Comparison of ENCODE assay signal across 1 cellular context in the genomic region with DNA sequence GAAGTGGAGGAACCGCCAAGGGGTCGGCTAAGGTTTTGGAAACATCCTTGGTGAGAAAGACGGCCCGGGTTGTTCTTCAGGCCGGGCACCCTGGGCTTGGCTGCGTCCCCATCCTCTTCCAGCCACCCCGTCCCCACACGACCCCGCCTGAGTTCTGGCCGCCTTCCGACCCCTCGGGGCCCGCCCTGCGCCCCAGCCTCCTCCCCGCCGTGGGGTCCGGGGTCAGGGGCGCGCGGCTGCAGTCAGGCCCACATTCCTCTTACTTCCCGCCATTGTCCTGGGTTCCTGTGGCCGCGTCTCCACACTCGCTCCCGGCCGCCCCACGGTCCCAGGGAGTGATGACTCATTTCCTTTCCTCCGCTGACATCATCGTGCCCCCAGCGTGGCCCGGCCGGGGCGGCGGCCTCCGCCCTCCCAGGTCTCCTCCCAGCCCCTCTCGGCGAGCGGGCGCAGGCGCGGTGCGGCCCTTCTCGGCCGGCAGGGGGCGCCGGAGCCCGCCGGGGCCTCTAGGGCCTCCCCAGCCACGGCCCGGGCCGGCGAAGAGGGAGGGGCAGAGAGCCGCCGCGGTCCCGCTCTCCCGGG.
TF ChIP-seq lines count a peak whose summit lies in the region.

No MANE protein-coding gene starts in this region.

TF ChIP-seq in HepG2, 621 proteins besides CTCF, POLR2A, EP300 and RAD21 (continued from another document and continues in another):
- TF ChIP-seq, protein P1, sequence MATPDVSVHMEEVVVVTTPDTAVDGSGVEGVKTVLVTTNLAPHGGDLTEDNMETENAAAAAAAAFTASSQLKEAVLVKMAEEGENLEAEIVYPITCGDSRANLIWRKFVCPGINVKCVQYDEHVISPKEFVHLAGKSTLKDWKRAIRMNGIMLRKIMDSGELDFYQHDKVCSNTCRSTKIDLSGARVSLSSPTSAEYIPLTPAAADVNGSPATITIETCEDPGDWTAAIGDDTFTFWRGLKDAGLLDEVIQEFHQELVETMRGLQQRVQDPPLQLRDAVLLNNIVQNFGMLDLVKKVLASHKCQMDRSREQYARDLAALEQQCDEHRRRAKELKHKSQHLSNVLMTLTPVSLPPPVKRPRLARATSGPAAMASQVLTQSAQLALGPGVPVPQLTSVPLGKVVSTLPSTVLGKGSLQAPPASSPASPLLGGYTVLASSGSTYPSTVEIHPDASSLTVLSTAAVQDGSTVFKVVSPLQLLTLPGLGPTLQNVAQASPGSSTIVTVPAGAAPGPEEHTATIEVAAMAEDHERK (CRISPR knock-in tag; IDR thresholded peaks at IDR 0.05; ENCODE audit: low read depth): no peak
- TF ChIP-seq ZNF713 (CRISPR knock-in tag; IDR thresholded peaks at IDR 0.05) (no peak), ZNF615 (CRISPR knock-in tag; IDR thresholded peaks at IDR 0.05; ENCODE audit: borderline replicate concordance) (no peak), BORCS8-MEF2B (CRISPR knock-in tag; IDR thresholded peaks at IDR 0.05) (peak; percentile 31; the same call in 1 of the 2 replicates), HOXD1 (CRISPR knock-in tag; IDR thresholded peaks at IDR 0.05) (no peak), ATF7 (IDR thresholded peaks at IDR 0.05) (peak; percentile 70), ATF7 (CRISPR knock-in tag; IDR thresholded peaks at IDR 0.05) (peak; percentile 96), ATRX (CRISPR knock-in tag; IDR thresholded peaks at IDR 0.05; ENCODE audit: borderline replicate concordance) (no peak), ZNF841 (CRISPR knock-in tag; IDR thresholded peaks at IDR 0.05; ENCODE audit: borderline replicate concordance) (no peak), GATAD2A (CRISPR knock-in tag; IDR thresholded peaks at IDR 0.05) (peak; percentile 55), NFE2 (CRISPR knock-in tag; IDR thresholded peaks at IDR 0.05) (no peak), POLR2G (IDR thresholded peaks at IDR 0.05; ENCODE audit: low read depth, low read length) (peak; percentile 89), ZNF441 (CRISPR knock-in tag; IDR thresholded peaks at IDR 0.05; ENCODE audit: borderline replicate concordance) (no peak), ZNF674 (CRISPR knock-in tag; IDR thresholded peaks at IDR 0.05; ENCODE audit: low read depth) (no peak), ZNF572 (CRISPR knock-in tag; IDR thresholded peaks at IDR 0.05) (no peak), TBX3 (IDR thresholded peaks at IDR 0.05; ENCODE audit: borderline replicate concordance) (no peak), GATAD1 (CRISPR knock-in tag; IDR thresholded peaks at IDR 0.05) (peak; percentile 58), NKX3-1 (CRISPR knock-in tag; IDR thresholded peaks at IDR 0.05) (no peak), NFRKB (IDR thresholded peaks at IDR 0.05) (no peak), ZFY (CRISPR knock-in tag; IDR thresholded peaks at IDR 0.05) (peak; percentile 77), HMGA1 (CRISPR knock-in tag; conservative IDR thresholded peaks at IDR 0.05) (no peak), SALL2 (CRISPR knock-in tag; IDR thresholded peaks at IDR 0.05) (no peak), ZNF230 (CRISPR knock-in tag; IDR thresholded peaks at IDR 0.05) (no peak), FOXK1 (CRISPR knock-in tag; IDR thresholded peaks at IDR 0.05; ENCODE audit: borderline replicate concordance, low read depth) (no peak), ARNTL (CRISPR knock-in tag; IDR thresholded peaks at IDR 0.05) (no peak; the same call in 1 of the 2 replicates), REPIN1 (CRISPR knock-in tag; IDR thresholded peaks at IDR 0.05; ENCODE audit: borderline replicate concordance, low read depth) (no peak)
- TF ChIP-seq, protein P2, sequence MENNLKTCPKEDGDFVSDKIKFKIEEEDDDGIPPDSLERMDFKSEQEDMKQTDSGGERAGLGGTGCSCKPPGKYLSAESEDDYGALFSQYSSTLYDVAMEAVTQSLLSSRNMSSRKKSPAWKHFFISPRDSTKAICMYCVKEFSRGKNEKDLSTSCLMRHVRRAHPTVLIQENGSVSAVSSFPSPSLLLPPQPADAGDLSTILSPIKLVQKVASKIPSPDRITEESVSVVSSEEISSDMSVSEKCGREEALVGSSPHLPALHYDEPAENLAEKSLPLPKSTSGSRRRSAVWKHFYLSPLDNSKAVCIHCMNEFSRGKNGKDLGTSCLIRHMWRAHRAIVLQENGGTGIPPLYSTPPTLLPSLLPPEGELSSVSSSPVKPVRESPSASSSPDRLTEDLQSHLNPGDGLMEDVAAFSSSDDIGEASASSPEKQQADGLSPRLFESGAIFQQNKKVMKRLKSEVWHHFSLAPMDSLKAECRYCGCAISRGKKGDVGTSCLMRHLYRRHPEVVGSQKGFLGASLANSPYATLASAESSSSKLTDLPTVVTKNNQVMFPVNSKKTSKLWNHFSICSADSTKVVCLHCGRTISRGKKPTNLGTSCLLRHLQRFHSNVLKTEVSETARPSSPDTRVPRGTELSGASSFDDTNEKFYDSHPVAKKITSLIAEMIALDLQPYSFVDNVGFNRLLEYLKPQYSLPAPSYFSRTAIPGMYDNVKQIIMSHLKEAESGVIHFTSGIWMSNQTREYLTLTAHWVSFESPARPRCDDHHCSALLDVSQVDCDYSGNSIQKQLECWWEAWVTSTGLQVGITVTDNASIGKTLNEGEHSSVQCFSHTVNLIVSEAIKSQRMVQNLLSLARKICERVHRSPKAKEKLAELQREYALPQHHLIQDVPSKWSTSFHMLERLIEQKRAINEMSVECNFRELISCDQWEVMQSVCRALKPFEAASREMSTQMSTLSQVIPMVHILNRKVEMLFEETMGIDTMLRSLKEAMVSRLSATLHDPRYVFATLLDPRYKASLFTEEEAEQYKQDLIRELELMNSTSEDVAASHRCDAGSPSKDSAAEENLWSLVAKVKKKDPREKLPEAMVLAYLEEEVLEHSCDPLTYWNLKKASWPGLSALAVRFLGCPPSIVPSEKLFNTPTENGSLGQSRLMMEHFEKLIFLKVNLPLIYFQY (CRISPR knock-in tag; IDR thresholded peaks at IDR 0.05; ENCODE audit: borderline replicate concordance): no peak
- TF ChIP-seq, protein P3, sequence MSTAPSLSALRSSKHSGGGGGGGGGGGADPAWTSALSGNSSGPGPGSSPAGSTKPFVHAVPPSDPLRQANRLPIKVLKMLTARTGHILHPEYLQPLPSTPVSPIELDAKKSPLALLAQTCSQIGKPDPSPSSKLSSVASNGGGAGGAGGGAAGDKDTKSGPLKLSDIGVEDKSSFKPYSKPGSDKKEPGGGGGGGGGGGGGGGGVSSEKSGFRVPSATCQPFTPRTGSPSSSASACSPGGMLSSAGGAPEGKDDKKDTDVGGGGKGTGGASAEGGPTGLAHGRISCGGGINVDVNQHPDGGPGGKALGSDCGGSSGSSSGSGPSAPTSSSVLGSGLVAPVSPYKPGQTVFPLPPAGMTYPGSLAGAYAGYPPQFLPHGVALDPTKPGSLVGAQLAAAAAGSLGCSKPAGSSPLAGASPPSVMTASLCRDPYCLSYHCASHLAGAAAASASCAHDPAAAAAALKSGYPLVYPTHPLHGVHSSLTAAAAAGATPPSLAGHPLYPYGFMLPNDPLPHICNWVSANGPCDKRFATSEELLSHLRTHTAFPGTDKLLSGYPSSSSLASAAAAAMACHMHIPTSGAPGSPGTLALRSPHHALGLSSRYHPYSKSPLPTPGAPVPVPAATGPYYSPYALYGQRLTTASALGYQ (CRISPR knock-in tag; IDR thresholded peaks at IDR 0.05): no peak
- TF ChIP-seq, protein P4, sequence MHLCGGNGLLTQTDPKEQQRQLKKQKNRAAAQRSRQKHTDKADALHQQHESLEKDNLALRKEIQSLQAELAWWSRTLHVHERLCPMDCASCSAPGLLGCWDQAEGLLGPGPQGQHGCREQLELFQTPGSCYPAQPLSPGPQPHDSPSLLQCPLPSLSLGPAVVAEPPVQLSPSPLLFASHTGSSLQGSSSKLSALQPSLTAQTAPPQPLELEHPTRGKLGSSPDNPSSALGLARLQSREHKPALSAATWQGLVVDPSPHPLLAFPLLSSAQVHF (CRISPR knock-in tag; IDR thresholded peaks at IDR 0.05): no peak
- TF ChIP-seq, protein P5, sequence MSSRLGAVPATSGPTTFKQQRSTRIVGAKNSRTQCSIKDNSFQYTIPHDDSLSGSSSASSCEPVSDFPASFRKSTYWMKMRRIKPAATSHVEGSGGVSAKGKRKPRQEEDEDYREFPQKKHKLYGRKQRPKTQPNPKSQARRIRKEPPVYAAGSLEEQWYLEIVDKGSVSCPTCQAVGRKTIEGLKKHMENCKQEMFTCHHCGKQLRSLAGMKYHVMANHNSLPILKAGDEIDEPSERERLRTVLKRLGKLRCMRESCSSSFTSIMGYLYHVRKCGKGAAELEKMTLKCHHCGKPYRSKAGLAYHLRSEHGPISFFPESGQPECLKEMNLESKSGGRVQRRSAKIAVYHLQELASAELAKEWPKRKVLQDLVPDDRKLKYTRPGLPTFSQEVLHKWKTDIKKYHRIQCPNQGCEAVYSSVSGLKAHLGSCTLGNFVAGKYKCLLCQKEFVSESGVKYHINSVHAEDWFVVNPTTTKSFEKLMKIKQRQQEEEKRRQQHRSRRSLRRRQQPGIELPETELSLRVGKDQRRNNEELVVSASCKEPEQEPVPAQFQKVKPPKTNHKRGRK (CRISPR knock-in tag; IDR thresholded peaks at IDR 0.05): no peak
- TF ChIP-seq, protein P6, sequence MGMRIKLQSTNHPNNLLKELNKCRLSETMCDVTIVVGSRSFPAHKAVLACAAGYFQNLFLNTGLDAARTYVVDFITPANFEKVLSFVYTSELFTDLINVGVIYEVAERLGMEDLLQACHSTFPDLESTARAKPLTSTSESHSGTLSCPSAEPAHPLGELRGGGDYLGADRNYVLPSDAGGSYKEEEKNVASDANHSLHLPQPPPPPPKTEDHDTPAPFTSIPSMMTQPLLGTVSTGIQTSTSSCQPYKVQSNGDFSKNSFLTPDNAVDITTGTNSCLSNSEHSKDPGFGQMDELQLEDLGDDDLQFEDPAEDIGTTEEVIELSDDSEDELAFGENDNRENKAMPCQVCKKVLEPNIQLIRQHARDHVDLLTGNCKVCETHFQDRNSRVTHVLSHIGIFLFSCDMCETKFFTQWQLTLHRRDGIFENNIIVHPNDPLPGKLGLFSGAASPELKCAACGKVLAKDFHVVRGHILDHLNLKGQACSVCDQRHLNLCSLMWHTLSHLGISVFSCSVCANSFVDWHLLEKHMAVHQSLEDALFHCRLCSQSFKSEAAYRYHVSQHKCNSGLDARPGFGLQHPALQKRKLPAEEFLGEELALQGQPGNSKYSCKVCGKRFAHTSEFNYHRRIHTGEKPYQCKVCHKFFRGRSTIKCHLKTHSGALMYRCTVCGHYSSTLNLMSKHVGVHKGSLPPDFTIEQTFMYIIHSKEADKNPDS (CRISPR knock-in tag; IDR thresholded peaks at IDR 0.05): no peak
- TF ChIP-seq, protein P7, sequence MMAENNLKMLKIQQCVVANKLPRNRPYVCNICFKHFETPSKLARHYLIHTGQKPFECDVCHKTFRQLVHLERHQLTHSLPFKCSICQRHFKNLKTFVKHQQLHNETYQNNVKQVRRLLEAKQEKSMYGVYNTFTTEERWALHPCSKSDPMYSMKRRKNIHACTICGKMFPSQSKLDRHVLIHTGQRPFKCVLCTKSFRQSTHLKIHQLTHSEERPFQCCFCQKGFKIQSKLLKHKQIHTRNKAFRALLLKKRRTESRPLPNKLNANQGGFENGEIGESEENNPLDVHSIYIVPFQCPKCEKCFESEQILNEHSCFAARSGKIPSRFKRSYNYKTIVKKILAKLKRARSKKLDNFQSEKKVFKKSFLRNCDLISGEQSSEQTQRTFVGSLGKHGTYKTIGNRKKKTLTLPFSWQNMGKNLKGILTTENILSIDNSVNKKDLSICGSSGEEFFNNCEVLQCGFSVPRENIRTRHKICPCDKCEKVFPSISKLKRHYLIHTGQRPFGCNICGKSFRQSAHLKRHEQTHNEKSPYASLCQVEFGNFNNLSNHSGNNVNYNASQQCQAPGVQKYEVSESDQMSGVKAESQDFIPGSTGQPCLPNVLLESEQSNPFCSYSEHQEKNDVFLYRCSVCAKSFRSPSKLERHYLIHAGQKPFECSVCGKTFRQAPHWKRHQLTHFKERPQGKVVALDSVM (CRISPR knock-in tag; IDR thresholded peaks at IDR 0.05): peak; percentile 88
- TF ChIP-seq, protein P8, sequence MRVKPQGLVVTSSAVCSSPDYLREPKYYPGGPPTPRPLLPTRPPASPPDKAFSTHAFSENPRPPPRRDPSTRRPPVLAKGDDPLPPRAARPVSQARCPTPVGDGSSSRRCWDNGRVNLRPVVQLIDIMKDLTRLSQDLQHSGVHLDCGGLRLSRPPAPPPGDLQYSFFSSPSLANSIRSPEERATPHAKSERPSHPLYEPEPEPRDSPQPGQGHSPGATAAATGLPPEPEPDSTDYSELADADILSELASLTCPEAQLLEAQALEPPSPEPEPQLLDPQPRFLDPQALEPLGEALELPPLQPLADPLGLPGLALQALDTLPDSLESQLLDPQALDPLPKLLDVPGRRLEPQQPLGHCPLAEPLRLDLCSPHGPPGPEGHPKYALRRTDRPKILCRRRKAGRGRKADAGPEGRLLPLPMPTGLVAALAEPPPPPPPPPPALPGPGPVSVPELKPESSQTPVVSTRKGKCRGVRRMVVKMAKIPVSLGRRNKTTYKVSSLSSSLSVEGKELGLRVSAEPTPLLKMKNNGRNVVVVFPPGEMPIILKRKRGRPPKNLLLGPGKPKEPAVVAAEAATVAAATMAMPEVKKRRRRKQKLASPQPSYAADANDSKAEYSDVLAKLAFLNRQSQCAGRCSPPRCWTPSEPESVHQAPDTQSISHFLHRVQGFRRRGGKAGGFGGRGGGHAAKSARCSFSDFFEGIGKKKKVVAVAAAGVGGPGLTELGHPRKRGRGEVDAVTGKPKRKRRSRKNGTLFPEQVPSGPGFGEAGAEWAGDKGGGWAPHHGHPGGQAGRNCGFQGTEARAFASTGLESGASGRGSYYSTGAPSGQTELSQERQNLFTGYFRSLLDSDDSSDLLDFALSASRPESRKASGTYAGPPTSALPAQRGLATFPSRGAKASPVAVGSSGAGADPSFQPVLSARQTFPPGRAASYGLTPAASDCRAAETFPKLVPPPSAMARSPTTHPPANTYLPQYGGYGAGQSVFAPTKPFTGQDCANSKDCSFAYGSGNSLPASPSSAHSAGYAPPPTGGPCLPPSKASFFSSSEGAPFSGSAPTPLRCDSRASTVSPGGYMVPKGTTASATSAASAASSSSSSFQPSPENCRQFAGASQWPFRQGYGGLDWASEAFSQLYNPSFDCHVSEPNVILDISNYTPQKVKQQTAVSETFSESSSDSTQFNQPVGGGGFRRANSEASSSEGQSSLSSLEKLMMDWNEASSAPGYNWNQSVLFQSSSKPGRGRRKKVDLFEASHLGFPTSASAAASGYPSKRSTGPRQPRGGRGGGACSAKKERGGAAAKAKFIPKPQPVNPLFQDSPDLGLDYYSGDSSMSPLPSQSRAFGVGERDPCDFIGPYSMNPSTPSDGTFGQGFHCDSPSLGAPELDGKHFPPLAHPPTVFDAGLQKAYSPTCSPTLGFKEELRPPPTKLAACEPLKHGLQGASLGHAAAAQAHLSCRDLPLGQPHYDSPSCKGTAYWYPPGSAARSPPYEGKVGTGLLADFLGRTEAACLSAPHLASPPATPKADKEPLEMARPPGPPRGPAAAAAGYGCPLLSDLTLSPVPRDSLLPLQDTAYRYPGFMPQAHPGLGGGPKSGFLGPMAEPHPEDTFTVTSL (CRISPR knock-in tag; IDR thresholded peaks at IDR 0.05; ENCODE audit: borderline replicate concordance): no peak
- TF ChIP-seq, protein P9, sequence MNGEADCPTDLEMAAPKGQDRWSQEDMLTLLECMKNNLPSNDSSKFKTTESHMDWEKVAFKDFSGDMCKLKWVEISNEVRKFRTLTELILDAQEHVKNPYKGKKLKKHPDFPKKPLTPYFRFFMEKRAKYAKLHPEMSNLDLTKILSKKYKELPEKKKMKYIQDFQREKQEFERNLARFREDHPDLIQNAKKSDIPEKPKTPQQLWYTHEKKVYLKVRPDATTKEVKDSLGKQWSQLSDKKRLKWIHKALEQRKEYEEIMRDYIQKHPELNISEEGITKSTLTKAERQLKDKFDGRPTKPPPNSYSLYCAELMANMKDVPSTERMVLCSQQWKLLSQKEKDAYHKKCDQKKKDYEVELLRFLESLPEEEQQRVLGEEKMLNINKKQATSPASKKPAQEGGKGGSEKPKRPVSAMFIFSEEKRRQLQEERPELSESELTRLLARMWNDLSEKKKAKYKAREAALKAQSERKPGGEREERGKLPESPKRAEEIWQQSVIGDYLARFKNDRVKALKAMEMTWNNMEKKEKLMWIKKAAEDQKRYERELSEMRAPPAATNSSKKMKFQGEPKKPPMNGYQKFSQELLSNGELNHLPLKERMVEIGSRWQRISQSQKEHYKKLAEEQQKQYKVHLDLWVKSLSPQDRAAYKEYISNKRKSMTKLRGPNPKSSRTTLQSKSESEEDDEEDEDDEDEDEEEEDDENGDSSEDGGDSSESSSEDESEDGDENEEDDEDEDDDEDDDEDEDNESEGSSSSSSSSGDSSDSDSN (CRISPR knock-in tag; IDR thresholded peaks at IDR 0.05): peak; percentile 76; the same call in 1 of the 2 replicates
